Comparison of ENCODE assay signal across 23 cellular contexts in genomic region chr19:19379527-19379926, GRCh38. TPM values are rescaled to one million over a fixed set of nuclear protein-coding genes. Genes with fewer than 3 reads are reported as not detected.
DNase-seq lines count a peak whose midpoint lies in the region; ATAC-seq and TF ChIP-seq lines count a peak whose summit lies in the region.
"Had no signal": no experiment of that assay in that cellular context is flagged by ENCODE, and none has a peak within 500 bp of the region (broad histone marks: within the 10 kb centered on the region; RNA-seq: fewer than 3 reads in every experiment).

No MANE protein-coding gene starts in this region.

- CTCF ChIA-PET in mammary epithelial cell (lab: Charles Lee; ENCODE audit: low non-redundant PET) (no interaction called here), OCI-LY7 (lab: Charles Lee; ENCODE audit: unreplicated experiment) (no interaction called here)

- no peaks in the 10 kb centered on the region for H3K79me2 ChIP-seq in mammary epithelial cell (ENCODE audit: insufficient read depth, low read length)
- H3K79me2 ChIP-seq in OCI-LY7 (ENCODE audit: insufficient read depth, low read depth, low read length): no peaks in the 10 kb centered on the region

- H3K9me2 ChIP-seq in OCI-LY7 (ENCODE audit: insufficient read depth, low read length): no peaks in the 10 kb centered on the region
- H3K9me2 ChIP-seq: SK-N-SH had no signal

- H4K20me1 ChIP-seq in mammary epithelial cell (ENCODE audit: insufficient read depth, low read length) (no peaks in the 10 kb centered on the region), OCI-LY7 (ENCODE audit: insufficient read depth, low read length) (no peaks in the 10 kb centered on the region)

- no peak overlapping the region for H3K9ac ChIP-seq in mammary epithelial cell (ENCODE audit: insufficient read depth, low read length)
- H3K9ac ChIP-seq: SK-N-SH had no signal

- dilution Hi-C loops in mammary epithelial cell (cut with HindIII; ENCODE audit: low sequenced_read_pairs): no loop called here

- no peak for TF ChIP-seq EP300 in transverse colon (IDR thresholded peaks at IDR 0.05; ENCODE audit: low read depth)

- DNase-seq in breast epithelium (ENCODE audit: low spot score in 2 of 2): no peak
- no peak for DNase-seq in mammary epithelial cell
- DNase-seq in choroid plexus epithelial cell (ENCODE audit: low read depth): peak; percentile 64
- no peak for DNase-seq in mesothelial cell of epicardium (ENCODE audit: low spot score in 2 of 2, unreplicated experiment in 2 of 2)
- no peak for DNase-seq in transverse colon
- DNase-seq in hippocampal formation (lab: John Stamatoyannopoulos, UW): no peak
- no peak for DNase-seq in OCI-LY7 (ENCODE audit: low spot score)
- DNase-seq: 8988T, ACHN, BE2C, DMS153, GOT3, NCI-H1048, NCI-H1417, NCI-H1694, NCI-H2029 treated with DMSO at 0.1 percent for 48 hours, NCI-H446 treated with DMSO at 0.1 percent for 48 hours, NCI-H526 treated with DMSO at 0.1 percent for 48 hours, SIG-M5, SK-N-SH had no signal

- H3K36me3 Mint-ChIP-seq in mesothelial cell of epicardium: peaks cover 2% of the 10 kb centered on the region

- H3K9me3 ChIP-seq in breast epithelium (no peaks in the 10 kb centered on the region), mammary epithelial cell (replicated peaks; ENCODE audit: insufficient read depth, low read length) (no peaks in the 10 kb centered on the region), transverse colon (no peaks in the 10 kb centered on the region), OCI-LY7 (ENCODE audit: low read length) (no peaks in the 10 kb centered on the region)
- H3K9me3 ChIP-seq: SK-N-SH had no signal

- no peaks in the 10 kb centered on the region for H3K9me3 Mint-ChIP-seq in mesothelial cell of epicardium

- peaks cover 24% of the 10 kb centered on the region for H3K4me1 Mint-ChIP-seq in mesothelial cell of epicardium

- H3K27ac Mint-ChIP-seq in mesothelial cell of epicardium: peak overlapping the region; percentile 89

- TF ChIP-seq CTCF in breast epithelium (IDR thresholded peaks at IDR 0.05): no peak
- no peak for TF ChIP-seq CTCF in mammary epithelial cell (conservative IDR thresholded peaks at IDR 0.05 in 1 of 2, IDR thresholded peaks at IDR 0.05 in 1 of 2; ENCODE audit: extremely low read depth in 1 of 2, insufficient read depth in 1 of 2, low read depth in 1 of 2, low read length in 2 of 2)
- no peak for TF ChIP-seq CTCF in choroid plexus epithelial cell (conservative IDR thresholded peaks at IDR 0.05; ENCODE audit: low read depth, low read length)
- TF ChIP-seq CTCF in mesothelial cell of epicardium (IDR thresholded peaks at IDR 0.05; ENCODE audit: unreplicated experiment): no peak
- no peak for TF ChIP-seq CTCF in transverse colon (IDR thresholded peaks at IDR 0.05)
- no peak for TF ChIP-seq CTCF in OCI-LY7 (conservative IDR thresholded peaks at IDR 0.05; ENCODE audit: low read length)

- WGBS in mammary epithelial cell (ENCODE audit: low coverage, missing lambda C conversion rate): 40% methylated on average over 2 of the region's 2 CpGs
- 64 to 74% methylated on average over 2 of the region's 2 CpGs for WGBS in transverse colon (ENCODE audit: low coverage in 1 of 2), 2 donors

- H3K4me3 Mint-ChIP-seq in mesothelial cell of epicardium: no peak overlapping the region

- H3K4me3 ChIP-seq in breast epithelium (no peak overlapping the region), mammary epithelial cell (replicated peaks in 1 of 3; ENCODE audit: insufficient read depth in 1 of 3, low read depth in 2 of 3, low read length in 3 of 3) (no peak overlapping the region), choroid plexus epithelial cell (ENCODE audit: low read depth, low read length) (no peak overlapping the region), transverse colon (no peak overlapping the region), OCI-LY7 (ENCODE audit: low read depth, low read length, poor library complexity, severe bottlenecking) (no peak overlapping the region)

- in situ Hi-C loops in mammary epithelial cell (cut with MboI; ENCODE audit: low sequenced_read_pairs in 2 of 2): no loop called here
- in situ Hi-C loops in transverse colon (cut with MboI; ENCODE audit: low pct_ligation_motif_present in 1 of 4, low pct_unique_long_range_greater_than_20kb in 1 of 4, low sequenced_read_pairs in 3 of 4): no loop called here

- H3K27ac ChIP-seq in breast epithelium (peak overlapping the region; percentile 16 to 67), mammary epithelial cell (ENCODE audit: insufficient read depth, low read depth, low read length) (no peak overlapping the region), transverse colon (peak overlapping the region; percentile 27 to 75 (median 74)), OCI-LY7 (ENCODE audit: low read depth, low read length, poor library complexity, severe bottlenecking) (no peak overlapping the region)
- H3K27ac ChIP-seq: HL-60 had no signal

- no peaks in the 10 kb centered on the region for H3K4me1 ChIP-seq in breast epithelium
- peaks cover 11% of the 10 kb centered on the region for H3K4me1 ChIP-seq in mammary epithelial cell (ENCODE audit: insufficient read depth, low read length)
- peaks cover 16 to 86% (median 56%) of the 10 kb centered on the region in 4 donors for H3K4me1 ChIP-seq in transverse colon
- H3K4me1 ChIP-seq in OCI-LY7 (ENCODE audit: insufficient read depth, low read length, poor library complexity, severe bottlenecking): peaks cover 39% of the 10 kb centered on the region

- H2AFZ ChIP-seq in mammary epithelial cell (ENCODE audit: low read depth, low read length): no peak overlapping the region
- no peak overlapping the region for H2AFZ ChIP-seq in OCI-LY7 (ENCODE audit: low read length)

- no peak overlapping the region for H3K4me2 ChIP-seq in mammary epithelial cell (ENCODE audit: insufficient read depth, low read depth, low read length)
- no peak overlapping the region for H3K4me2 ChIP-seq in OCI-LY7 (ENCODE audit: low read length)
- H3K4me2 ChIP-seq: SK-N-SH had no signal

- H3K36me3 ChIP-seq in breast epithelium (no peaks in the 10 kb centered on the region), mammary epithelial cell (ENCODE audit: insufficient read depth, low read length) (no peaks in the 10 kb centered on the region), transverse colon (no peaks in the 10 kb centered on the region), OCI-LY7 (ENCODE audit: insufficient read depth, low read length) (no peaks in the 10 kb centered on the region)
- H3K36me3 ChIP-seq: BE2C had no signal

- POLR2A ChIA-PET in OCI-LY7 (lab: Charles Lee): interaction anchor here (0.6 to 1.4 kb wide), 4 partner anchors 12 to 137 kb away, joined by 3 to 5 read pairs (median 3); no protein-coding TSS in a partner anchor

- no peaks in the 10 kb centered on the region for H3K27me3 Mint-ChIP-seq in mesothelial cell of epicardium (ENCODE audit: low read depth)

- BruUV-seq in mammary epithelial cell (replicated peaks; lab: Mats Ljungman, UMichigan) (no TSS peak), OCI-LY7 (replicated peaks; lab: Mats Ljungman, UMichigan) (no TSS peak)

- no peaks in the 10 kb centered on the region for H3K27me3 ChIP-seq in breast epithelium
- H3K27me3 ChIP-seq in mammary epithelial cell (ENCODE audit: insufficient read depth, low read length): no peaks in the 10 kb centered on the region
- no peaks in the 10 kb centered on the region for H3K27me3 ChIP-seq in transverse colon
- H3K27me3 ChIP-seq: BE2C had no signal

- intact Hi-C loops in breast epithelium (cut with DNase I; ENCODE audit: low total_unique reads): no loop called here
- intact Hi-C loops in mammary epithelial cell (cut with micrococcal nuclease): no loop called here
- intact Hi-C loops in transverse colon (cut with DNase I; ENCODE audit: low total_unique reads): no loop called here
- intact Hi-C loops in OCI-LY7 (cut with micrococcal nuclease; ENCODE audit: unreplicated experiment): no loop called here

- no peak for ATAC-seq in HG02588 (IDR thresholded peaks at IDR 0.05; ENCODE audit: unreplicated experiment)
- ATAC-seq: Panc1 had no signal

- TF ChIP-seq POLR2A in breast epithelium (IDR thresholded peaks at IDR 0.05): no peak
- TF ChIP-seq POLR2A in transverse colon (IDR thresholded peaks at IDR 0.05): no peak

RNA-seq across cellular contexts. Expression of gene GATAD2A, which starts 25.9 kb away (rescaled TPM):
- total RNA-seq in breast epithelium (10 to 100 TPM; 29.1 to 38.7 (median 33.6) TPM), mammary epithelial cell (100 to 1,000 TPM in 1 of 2 donors, 10 to 100 TPM in 1; 67.5 to 109 TPM), mesothelial cell of epicardium (112 to 113 TPM (median 113 TPM) in 3 replicates), transverse colon (100 to 1,000 TPM in 1 of 4 donors, 10 to 100 TPM in 3; 45.6 to 102 (median 65.7) TPM), OCI-LY7 (2022) (126 and 156 TPM in 2 replicates)
- 49.6 TPM for polyA plus RNA-seq in mammary epithelial cell
- 14.5 TPM for polyA minus RNA-seq in mammary epithelial cell
- 62.8 and 73.4 TPM in 2 replicates for total RNA-seq in OCI-LY7 (2014; rRNA removed; shearing (Covaris generic))

RNA-seq across cellular contexts. Expression of gene MAU2, which starts 58.9 kb away (rescaled TPM):
- total RNA-seq in breast epithelium (10 to 100 TPM; 33.4 to 59.4 (median 53.1) TPM), mammary epithelial cell (10 to 100 TPM; 39.7 to 44.5 TPM), mesothelial cell of epicardium (93.0 to 107 TPM (median 94.7 TPM) in 3 replicates), transverse colon (100 to 1,000 TPM in 1 of 4 donors, 10 to 100 TPM in 3; 59.1 to 214 (median 79.2) TPM), OCI-LY7 (2022) (81.7 and 103 TPM in 2 replicates)
- polyA plus RNA-seq in mammary epithelial cell: 11.1 TPM
- polyA minus RNA-seq in mammary epithelial cell: 19.0 TPM
- total RNA-seq in OCI-LY7 (2014; rRNA removed; shearing (Covaris generic)): 31.9 and 58.7 TPM in 2 replicates

RNA-seq across cellular contexts. Expression of gene SUGP1, which starts 59.2 kb away (rescaled TPM):
- total RNA-seq in breast epithelium (10 to 100 TPM; 23.8 to 31.6 (median 29.8) TPM), mammary epithelial cell (10 to 100 TPM; 23.3 to 48.1 TPM), mesothelial cell of epicardium (70.2 to 77.2 TPM (median 74.9 TPM) in 3 replicates), transverse colon (100 to 1,000 TPM in 1 of 4 donors, 10 to 100 TPM in 3; 31.1 to 118 (median 66.5) TPM), OCI-LY7 (2022) (61.4 and 64.2 TPM in 2 replicates)
- polyA plus RNA-seq in mammary epithelial cell: 29.2 TPM
- polyA minus RNA-seq in mammary epithelial cell: 22.2 TPM
- 34.6 and 37.9 TPM in 2 replicates for total RNA-seq in OCI-LY7 (2014; rRNA removed; shearing (Covaris generic))

Comparison
In these comparisons a context has a peak if more than half of its experiments do, and no peak if none do; other contexts are left out.
1. H3K27ac ChIP-seq: peak in breast epithelium (2 of 2) and transverse colon (4 of 4); none in mammary epithelial cell (single experiment) and OCI-LY7 (single experiment).